ENCODE assay signal across 29 cellular contexts in genomic region chr2:237510502-237511217, GRCh38. TPM values are rescaled to one million over a fixed set of nuclear protein-coding genes. Genes with fewer than 3 reads are reported as not detected.
A peak's percentile ranks its signal among the peaks of the same experiment; 100 is the strongest.
DNase-seq lines count a peak whose midpoint lies in the region; ATAC-seq and TF ChIP-seq lines count a peak whose summit lies in the region.
"Had no signal": no experiment of that assay in that cellular context is flagged by ENCODE, and none has a peak within 500 bp of the region (broad histone marks: within the 10 kb centered on the region; RNA-seq: fewer than 3 reads in every experiment).

No MANE protein-coding gene starts in this region.

- H3K23ac ChIP-seq in neuronal stem cell (ENCODE audit: low read depth, low read length, poor library complexity), result peak overlapping the region; percentile 77

- peak overlapping the region; percentile 31; the same call in 1 of the 2 replicates for H3K27ac Mint-ChIP-seq in HFFc6
- H3K27ac Mint-ChIP-seq: effector memory CD8-positive, alpha-beta T cell; mesothelial cell of epicardium; naive thymus-derived CD4-positive, alpha-beta T cell; stimulated activated effector memory CD8-positive, alpha-beta T cell treated with anti-CD3 and anti-CD28 coated beads, Interleukin-12 subunit alpha, Interleukin-12 subunit beta, amount 100 ng/mL, for 72 hours; T-cell had no signal

- no peak overlapping the region for H3K4me2 ChIP-seq in neuronal stem cell (ENCODE audit: insufficient read depth, low read length, poor library complexity, severe bottlenecking)

- peak overlapping the region in 1 of 2 donors; percentile 55 for H3K9ac ChIP-seq in colonic mucosa (ENCODE audit: low read depth in 2 of 2, low read length in 2 of 2)
- peak overlapping the region; percentile 9 for H3K9ac ChIP-seq in neuronal stem cell (ENCODE audit: low read depth, low read length, poor library complexity)

- no peak for TF ChIP-seq CTCF in HFFc6 (IDR thresholded peaks at IDR 0.05)
- no peak for TF ChIP-seq CTCF in colonic mucosa (IDR thresholded peaks at IDR 0.05)
- no peak for TF ChIP-seq CTCF in upper lobe of left lung (IDR thresholded peaks at IDR 0.05)
- TF ChIP-seq CTCF in psoas muscle (IDR thresholded peaks at IDR 0.05), result no peak

- DNase-seq in HFFc6, result no peak
- no peak for DNase-seq in colonic mucosa
- no peak for DNase-seq in neuronal stem cell (ENCODE audit: low spot score)
- DNase-seq in upper lobe of left lung, result peak in 1 of 2 donors; percentile 80
- DNase-seq in psoas muscle, result no peak
- DNase-seq in OCI-M2 (lab: John Stamatoyannopoulos, UW; ENCODE audit: unreplicated experiment), result no peak
- DNase-seq: activated CD4-positive, alpha-beta T cell treated with anti-CD3 and anti-CD28 coated beads, Interleukin-2, amount 50 U/mL, for 48 hours; activated CD4-positive, CD25-positive, alpha-beta regulatory T cell; activated T-cell treated with anti-CD3 and anti-CD28 coated beads, Interleukin-2, amount 50 U/mL, for 48 hours; C1 segment of cervical spinal cord; central memory CD4-positive, alpha-beta T cell; COR-L47; effector memory CD8-positive, alpha-beta T cell; erythroblast; HCEC 1CT; naive thymus-derived CD4-positive, alpha-beta T cell; NCI-H146; NCI-H226; nucleus accumbens; T-cell had no signal

- no peak overlapping the region for H3K4ac ChIP-seq in neuronal stem cell (ENCODE audit: low read length)

- no peak overlapping the region for H2AFZ ChIP-seq in neuronal stem cell (ENCODE audit: low read length)

- no peak overlapping the region for H3K14ac ChIP-seq in neuronal stem cell (ENCODE audit: low read length)

- WGBS in neuronal stem cell (ENCODE audit: extremely low coverage in 2 of 2, insufficient read length in 2 of 2, insufficient replicate concordance in 1 of 2), 2 donors, result no CpG with 5 or more reads among the region's 21 CpGs
- 63 to 80% methylated on average over 15 to 21 of the region's 21 CpGs for WGBS in upper lobe of left lung, 2 donors
- WGBS in psoas muscle, 3 donors, result 89 to 91% (median 91%) methylated on average over 21 of the region's 21 CpGs

- H3K27ac ChIP-seq in colonic mucosa (peak overlapping the region; percentile 47), neuronal stem cell (replicated peaks; ENCODE audit: low read length) (no peak overlapping the region), upper lobe of left lung (peak overlapping the region; percentile 24 to 68 (median 42)), psoas muscle (no peak overlapping the region)

- no peak overlapping the region for H2BK15ac ChIP-seq in neuronal stem cell (ENCODE audit: low read length)

- peak; percentile 7 to 68 for ATAC-seq in upper lobe of left lung (ENCODE audit: low FRiP score in 2 of 2)
- ATAC-seq in psoas muscle, result no peak
- ATAC-seq in GM21576 (IDR thresholded peaks at IDR 0.05; ENCODE audit: unreplicated experiment), result no peak
- ATAC-seq: effector memory CD8-positive, alpha-beta T cell; naive thymus-derived CD4-positive, alpha-beta T cell; stimulated activated effector memory CD8-positive, alpha-beta T cell treated with anti-CD3 and anti-CD28 coated beads, Interleukin-12 subunit alpha, Interleukin-12 subunit beta, amount 100 ng/mL, for 72 hours; T-cell had no signal

- H2AK5ac ChIP-seq in neuronal stem cell (ENCODE audit: low read depth, low read length), result peak overlapping the region; percentile 29

- no peak overlapping the region for H2BK5ac ChIP-seq in neuronal stem cell (ENCODE audit: low read length)

- H3K27me3 ChIP-seq in colonic mucosa (no peaks in the 10 kb centered on the region), neuronal stem cell (ENCODE audit: control insufficient read depth in 3 of 3, insufficient read depth in 3 of 3, low read depth in 1 of 3, low read length in 3 of 3) (no peaks in the 10 kb centered on the region), upper lobe of left lung (no peaks in the 10 kb centered on the region), psoas muscle (ENCODE audit: insufficient read depth in 3 of 3, low read length in 2 of 3) (no peaks in the 10 kb centered on the region)

- no peak for TF ChIP-seq EP300 in upper lobe of left lung (IDR thresholded peaks at IDR 0.05)

- H3K4me3 ChIP-seq in colonic mucosa, result no peak overlapping the region
- H3K4me3 ChIP-seq in neuronal stem cell (ENCODE audit: low read length in 2 of 2), result peak overlapping the region in 1 of 2 donors; percentile 51
- H3K4me3 ChIP-seq in upper lobe of left lung, result no peak overlapping the region
- no peak overlapping the region for H3K4me3 ChIP-seq in psoas muscle

- H3K4me1 ChIP-seq in colonic mucosa (peaks cover 5% of the 10 kb centered on the region), neuronal stem cell (ENCODE audit: control insufficient read depth in 2 of 2, insufficient read depth in 1 of 2, low read depth in 1 of 2, low read length in 2 of 2) (no peaks in the 10 kb centered on the region), upper lobe of left lung (peaks cover 11 to 51% (median 44%) of the 10 kb centered on the region in 4 donors), psoas muscle (peaks cover 27% of the 10 kb centered on the region)

- H3K9me3 ChIP-seq in colonic mucosa, result no peaks in the 10 kb centered on the region
- no peaks in the 10 kb centered on the region for H3K9me3 ChIP-seq in neuronal stem cell (replicated peaks in 1 of 2; ENCODE audit: control insufficient read depth in 2 of 2, insufficient read depth in 1 of 2, low read depth in 1 of 2, low read length in 2 of 2)
- H3K9me3 ChIP-seq in upper lobe of left lung, result no peaks in the 10 kb centered on the region
- H3K9me3 ChIP-seq in psoas muscle, result no peaks in the 10 kb centered on the region

- H3K9me3 Mint-ChIP-seq in HFFc6, result no peaks in the 10 kb centered on the region
- H3K9me3 Mint-ChIP-seq: effector memory CD8-positive, alpha-beta T cell; naive thymus-derived CD4-positive, alpha-beta T cell; stimulated activated effector memory CD8-positive, alpha-beta T cell treated with anti-CD3 and anti-CD28 coated beads, Interleukin-12 subunit alpha, Interleukin-12 subunit beta, amount 100 ng/mL, for 72 hours; T-cell had no signal

- no peak overlapping the region for H4K91ac ChIP-seq in neuronal stem cell (ENCODE audit: low read depth, low read length, poor library complexity)

- no peaks in the 10 kb centered on the region for H3K36me3 ChIP-seq in colonic mucosa
- H3K36me3 ChIP-seq in neuronal stem cell (replicated peaks in 1 of 2; ENCODE audit: control insufficient read depth in 2 of 2, insufficient read depth in 2 of 2, low read length in 2 of 2), result no peaks in the 10 kb centered on the region
- H3K36me3 ChIP-seq in upper lobe of left lung, result peaks cover 0 to 14% (median 4%) of the 10 kb centered on the region in 4 donors
- H3K36me3 ChIP-seq in psoas muscle (ENCODE audit: insufficient read depth in 1 of 2, low read depth in 1 of 2), result no peaks in the 10 kb centered on the region

- peaks cover 3% of the 10 kb centered on the region for H3K27me3 Mint-ChIP-seq in HFFc6 (ENCODE audit: insufficient read depth)

- peaks cover 30% of the 10 kb centered on the region for H3K36me3 Mint-ChIP-seq in HFFc6 (ENCODE audit: low read depth)
- H3K36me3 Mint-ChIP-seq: mesothelial cell of epicardium; naive thymus-derived CD4-positive, alpha-beta T cell; stimulated activated effector memory CD8-positive, alpha-beta T cell treated with anti-CD3 and anti-CD28 coated beads, Interleukin-12 subunit alpha, Interleukin-12 subunit beta, amount 100 ng/mL, for 72 hours; T-cell had no signal

- no peak overlapping the region for H3K18ac ChIP-seq in neuronal stem cell (ENCODE audit: low read length)

- intact Hi-C loops in colonic mucosa (cut with DNase I) (loop anchor here (5.0 to 10.0 kb wide), 3 partner anchors 38 to 234 kb away; no protein-coding TSS in a partner anchor), psoas muscle (cut with DNase I) (loop anchor here (5.0 to 10.0 kb wide), 3 partner anchors 167 to 237 kb away; no protein-coding TSS in a partner anchor)

- no peak overlapping the region for H3K4me3 Mint-ChIP-seq in HFFc6
- H3K4me3 Mint-ChIP-seq: effector memory CD8-positive, alpha-beta T cell; mesothelial cell of epicardium; naive thymus-derived CD4-positive, alpha-beta T cell; stimulated activated effector memory CD8-positive, alpha-beta T cell treated with anti-CD3 and anti-CD28 coated beads, Interleukin-12 subunit alpha, Interleukin-12 subunit beta, amount 100 ng/mL, for 72 hours; T-cell had no signal

- H2BK12ac ChIP-seq in neuronal stem cell (ENCODE audit: low read length), result no peak overlapping the region

- no peak overlapping the region for H2BK120ac ChIP-seq in neuronal stem cell (ENCODE audit: low read depth, low read length)

- peaks cover 52% of the 10 kb centered on the region for H3K4me1 Mint-ChIP-seq in HFFc6 (ENCODE audit: low read depth)
- H3K4me1 Mint-ChIP-seq: stimulated activated effector memory CD8-positive, alpha-beta T cell treated with anti-CD3 and anti-CD28 coated beads, Interleukin-12 subunit alpha, Interleukin-12 subunit beta, amount 100 ng/mL, for 72 hours had no signal

- no peaks in the 10 kb centered on the region for H3K79me1 ChIP-seq in neuronal stem cell (ENCODE audit: low read depth, low read length)

- H4K8ac ChIP-seq in neuronal stem cell (ENCODE audit: low read depth, low read length), result no peak overlapping the region

- TF ChIP-seq POLR2A in upper lobe of left lung (IDR thresholded peaks at IDR 0.05), result no peak

RNA-seq across cellular contexts. Expression of gene MLPH, which starts 23.6 kb away (rescaled TPM):
- total RNA-seq in HFFc6 (2021; fragmentation: NEBNext Ultra II Directional; extraction: Animal tissue kit (Norgen Biotek cat#: 25700)), result 10 to 100 TPM; 32.0 to 44.1 (median 41.0) TPM
- total RNA-seq in colonic mucosa (100 to 1,000 TPM in 1 of 2 donors, 10 to 100 TPM in 1; 87.9 to 111 TPM), upper lobe of left lung (1,000 to 10,000 TPM in 1 of 6 donors, 100 to 1,000 TPM in 5; 289 to 1,452 (median 502) TPM), psoas muscle (1 to 10 TPM in 3 of 4 donors, under 1 TPM in 1; 0.91 to 7.8 (median 3.2) TPM)
- 0.03 TPM for polyA plus RNA-seq in neuronal stem cell (2013, experiment 1 of 2)
- 0.08 TPM for polyA plus RNA-seq in neuronal stem cell (2013, experiment 2 of 2)
- polyA plus RNA-seq in psoas muscle, result 1 to 10 TPM; 1.4 to 5.6 (median 1.9) TPM
- total RNA-seq: naive thymus-derived CD4-positive, alpha-beta T cell; skeletal muscle tissue had no signal
- polyA plus RNA-seq: naive thymus-derived CD4-positive, alpha-beta T cell had no signal

RNA-seq across cellular contexts. Expression of gene PRLH, which starts 55.7 kb away (rescaled TPM):
- total RNA-seq in HFFc6 (2021; fragmentation: NEBNext Ultra II Directional; extraction: Animal tissue kit (Norgen Biotek cat#: 25700)), result not detected
- total RNA-seq in colonic mucosa (not detected), upper lobe of left lung (not detected), psoas muscle (not detected)
- not detected for polyA plus RNA-seq in neuronal stem cell (2013, experiment 1 of 2)
- not detected for polyA plus RNA-seq in neuronal stem cell (2013, experiment 2 of 2)
- not detected for polyA plus RNA-seq in psoas muscle
- total RNA-seq: astrocyte; glomerular endothelial cell; mesothelial cell of epicardium; naive thymus-derived CD4-positive, alpha-beta T cell; RPMI7951; SK-MEL-5; skeletal muscle tissue; subcutaneous adipose tissue; T-cell had no signal
- polyA plus RNA-seq: naive thymus-derived CD4-positive, alpha-beta T cell had no signal

Comparison
In these comparisons a context has a peak if more than half of its experiments do, and no peak if none do; other contexts are left out.
1. H3K27ac ChIP-seq: peak in colonic mucosa (single experiment) and upper lobe of left lung (4 of 4); none in neuronal stem cell (single experiment) and psoas muscle (single experiment).
2. ATAC-seq: peak in upper lobe of left lung (2 of 2); none in psoas muscle (0 of 4) and GM21576 (single experiment).